8 cellular contexts compared by ENCODE assay signal in the genomic region with DNA sequence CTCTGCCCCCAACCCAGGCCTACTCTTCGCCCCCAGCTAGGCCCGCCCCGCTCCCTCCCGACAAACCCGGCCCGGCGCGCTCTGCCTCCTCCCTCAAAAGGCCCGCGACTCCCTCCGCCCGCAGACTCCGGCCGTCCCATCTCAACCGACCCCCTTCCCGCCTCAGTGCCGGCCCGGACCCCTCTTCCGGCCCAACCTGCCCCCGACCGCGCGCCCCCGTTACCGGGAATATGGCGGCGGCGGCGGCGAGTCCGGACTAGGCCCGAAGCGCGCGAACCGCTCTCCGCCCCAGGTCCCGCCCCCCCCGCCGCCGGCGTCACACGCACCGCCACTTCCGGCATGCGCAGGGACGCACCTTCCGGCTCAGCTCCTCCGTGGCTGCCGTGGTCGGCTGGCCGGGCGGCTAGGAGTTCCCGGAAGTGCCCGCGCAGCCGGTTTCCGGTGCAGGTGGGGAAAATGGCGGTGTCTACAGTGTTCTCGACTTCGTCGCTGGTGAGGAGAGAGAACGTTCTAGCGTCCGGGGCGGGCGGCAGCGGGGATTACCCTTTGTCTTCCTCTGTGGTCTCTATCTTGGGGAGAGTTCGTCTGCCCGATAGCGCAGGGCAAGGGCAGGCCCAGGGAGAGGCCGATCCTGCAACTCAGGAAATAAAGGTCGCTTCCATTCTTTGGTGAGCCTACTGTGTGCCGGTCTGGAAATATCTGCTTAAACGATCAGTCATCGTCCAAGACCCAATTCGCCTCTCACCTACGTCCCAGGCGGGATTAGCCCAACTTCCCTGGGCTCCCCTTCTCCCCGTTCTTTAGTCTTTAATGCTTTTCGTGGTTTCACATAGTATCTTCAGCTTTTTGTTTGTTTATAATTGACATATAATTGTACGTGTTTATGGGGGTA. TPM values are rescaled to one million over a fixed set of nuclear protein-coding genes. Genes with fewer than 3 reads are reported as not detected.
DNase-seq lines count a peak whose midpoint lies in the region; ATAC-seq and TF ChIP-seq lines count a peak whose summit lies in the region.

TSS of gene CPSF7 (minus strand) at position 285 of the 892 bp plus-strand sequence. CDS start 740 bp downstream, outside the sequence.
TSS of gene SDHAF2 (plus strand) at position 434 of the 892 bp plus-strand sequence. CDS start at position 457, 23 bp downstream.

- H3F3A ChIP-seq in SU-DHL-6 (ENCODE audit: insufficient read depth) = peaks cover 11% of the 10 kb centered on the region; the same call in 1 of the 2 replicates

- H2AFZ ChIP-seq in SU-DHL-6 (ENCODE audit: low read depth, low read length, severe bottlenecking) = peak within 1 kb of the TSS; percentile 39

- POLR2A ChIA-PET in activated naive CD8-positive, alpha-beta T cell treated with anti-CD3 and anti-CD28 coated beads, Interleukin-2, amount 10 ng/mL, durations not matched to agents 7 days and 5 days (lab: Charles Lee) = interaction anchor here (0.6 to 3.2 kb wide), 18 partner anchors 12 to 1213 kb away, joined by 3 to 25 read pairs (median 4); partner anchors contain the start of genes CYB561A3, FEN1, TMEM138 and TMEM216

- peak within 1 kb of the TSS; percentile 82 for H3K4me3 ChIP-seq in GM12864 (ENCODE audit: low read depth, low read length)
- peak within 1 kb of the TSS; percentile 75 for H3K4me3 ChIP-seq in SU-DHL-6 (ENCODE audit: insufficient read depth, low read length, poor library complexity, severe bottlenecking)
- H3K4me3 ChIP-seq in thoracic aorta = peak within 1 kb of the TSS; percentile 98

- peak within 1 kb of the TSS; percentile 87 for H3K9ac ChIP-seq in SU-DHL-6 (ENCODE audit: low read length)

- H3K4me2 ChIP-seq in SU-DHL-6 (ENCODE audit: low read depth, low read length, poor library complexity, severe bottlenecking) = peak within 1 kb of the TSS; percentile 99

- no peaks in the 10 kb centered on the region for H3K9me2 ChIP-seq in SU-DHL-6 (replicated peaks; ENCODE audit: insufficient read depth, low read length)

- TF ChIP-seq CTCF in GM12864 (IDR thresholded peaks at IDR 0.05; ENCODE audit: low read depth, low read length, missing control alignments) (no peak), SU-DHL-6 (IDR thresholded peaks at IDR 0.05; ENCODE audit: insufficient read depth, low read length, poor library complexity, severe bottlenecking) (no peak), osteocyte (IDR thresholded peaks at IDR 0.05) (no peak), thoracic aorta (IDR thresholded peaks at IDR 0.05) (no peak)

- H3K4me1 ChIP-seq in thoracic aorta (ENCODE audit: control insufficient read depth in 1 of 2, low read depth in 2 of 2) = peaks cover 12 to 30% of the 10 kb centered on the region in 2 donors

- peaks cover 94% of the 10 kb centered on the region for H3K79me2 ChIP-seq in SU-DHL-6 (ENCODE audit: insufficient read depth, low read length)

- peak; percentile 85 for DNase-seq in GM12864 (ENCODE audit: low read depth)
- DNase-seq in NCI-H1417 (lab: John Stamatoyannopoulos, UW) = peak; percentile 96 to 98 (median 97)
- DNase-seq in activated naive CD8-positive, alpha-beta T cell treated with anti-CD3 and anti-CD28 coated beads, Interleukin-2, amount 10 ng/mL, durations not matched to agents 7 days and 5 days = peak; percentile 99
- DNase-seq in head of caudate nucleus = peak; percentile 89 to 100 (median 98)
- peak; percentile 99 for DNase-seq in osteocyte (ENCODE audit: extremely low spot score, unreplicated experiment)
- peak; percentile 86 for DNase-seq in thoracic aorta (ENCODE audit: low spot score)

- peaks cover 34% of the 10 kb centered on the region for H3K36me3 Mint-ChIP-seq in activated naive CD8-positive, alpha-beta T cell treated with anti-CD3 and anti-CD28 coated beads, Interleukin-2, amount 10 ng/mL, durations not matched to agents 7 days and 5 days
- peaks cover 29% of the 10 kb centered on the region for H3K36me3 Mint-ChIP-seq in osteocyte (ENCODE audit: unreplicated experiment)

- peaks cover 51% of the 10 kb centered on the region for H3K4me1 Mint-ChIP-seq in activated naive CD8-positive, alpha-beta T cell treated with anti-CD3 and anti-CD28 coated beads, Interleukin-2, amount 10 ng/mL, durations not matched to agents 7 days and 5 days
- peaks cover 35% of the 10 kb centered on the region for H3K4me1 Mint-ChIP-seq in osteocyte (ENCODE audit: unreplicated experiment)

- H3K27ac Mint-ChIP-seq in activated naive CD8-positive, alpha-beta T cell treated with anti-CD3 and anti-CD28 coated beads, Interleukin-2, amount 10 ng/mL, durations not matched to agents 7 days and 5 days = peak within 1 kb of the TSS; percentile 100
- peak within 1 kb of the TSS; percentile 98 for H3K27ac Mint-ChIP-seq in osteocyte (ENCODE audit: unreplicated experiment)

- H3K9me3 Mint-ChIP-seq in activated naive CD8-positive, alpha-beta T cell treated with anti-CD3 and anti-CD28 coated beads, Interleukin-2, amount 10 ng/mL, durations not matched to agents 7 days and 5 days = no peaks in the 10 kb centered on the region
- H3K9me3 Mint-ChIP-seq in osteocyte (ENCODE audit: unreplicated experiment) = no peaks in the 10 kb centered on the region

- H3K27ac ChIP-seq in SU-DHL-6 (ENCODE audit: low read depth, low read length) (peak within 1 kb of the TSS; percentile 76), thoracic aorta (peak within 1 kb of the TSS; percentile 97)

- intact Hi-C loops in head of caudate nucleus (cut with DNase I) = no loop called here

- H4K20me1 ChIP-seq in SU-DHL-6 (ENCODE audit: low read depth, low read length) = peaks cover 17% of the 10 kb centered on the region

- peak within 1 kb of the TSS; percentile 99 for H3K4me3 Mint-ChIP-seq in activated naive CD8-positive, alpha-beta T cell treated with anti-CD3 and anti-CD28 coated beads, Interleukin-2, amount 10 ng/mL, durations not matched to agents 7 days and 5 days
- peak within 1 kb of the TSS; percentile 95 for H3K4me3 Mint-ChIP-seq in osteocyte (ENCODE audit: unreplicated experiment)

- H3K9me3 ChIP-seq in SU-DHL-6 (ENCODE audit: insufficient read depth, low read length) (no peaks in the 10 kb centered on the region), thoracic aorta (no peaks in the 10 kb centered on the region)

- no peaks in the 10 kb centered on the region for H3K27me3 ChIP-seq in SU-DHL-6 (ENCODE audit: low read length)
- no peaks in the 10 kb centered on the region for H3K27me3 ChIP-seq in thoracic aorta (replicated peaks; ENCODE audit: insufficient read depth)

- no peaks in the 10 kb centered on the region for H3K27me3 Mint-ChIP-seq in activated naive CD8-positive, alpha-beta T cell treated with anti-CD3 and anti-CD28 coated beads, Interleukin-2, amount 10 ng/mL, durations not matched to agents 7 days and 5 days
- no peaks in the 10 kb centered on the region for H3K27me3 Mint-ChIP-seq in osteocyte (ENCODE audit: unreplicated experiment)

- ATAC-seq in HG02678 (IDR thresholded peaks at IDR 0.05; ENCODE audit: unreplicated experiment) = peak; percentile 91
- ATAC-seq in activated naive CD8-positive, alpha-beta T cell treated with anti-CD3 and anti-CD28 coated beads, Interleukin-2, amount 10 ng/mL, durations not matched to agents 7 days and 5 days (ENCODE audit: low read depth) = peak; percentile 87
- ATAC-seq in thoracic aorta (ENCODE audit: insufficient number of reproducible peaks, low FRiP score, low read depth) = peak; percentile 98

- peaks cover 35% of the 10 kb centered on the region for H3K36me3 ChIP-seq in SU-DHL-6 (ENCODE audit: low read length)
- H3K36me3 ChIP-seq in thoracic aorta = peaks cover 12% of the 10 kb centered on the region

RNA-seq across cellular contexts. Expression of gene CPSF7, which starts in this region (rescaled TPM):
- 100 to 1,000 TPM; 115 to 118 TPM for total RNA-seq in activated naive CD8-positive, alpha-beta T cell treated with anti-CD3 and anti-CD28 coated beads, Interleukin-2, amount 10 ng/mL, durations not matched to agents 7 days and 5 days
- total RNA-seq in osteocyte (80.0 and 82.7 TPM in 2 replicates), thoracic aorta (10 to 100 TPM; 54.3 to 69.7 TPM)

RNA-seq across cellular contexts. Expression of gene SDHAF2, which starts in this region (rescaled TPM):
- total RNA-seq in activated naive CD8-positive, alpha-beta T cell treated with anti-CD3 and anti-CD28 coated beads, Interleukin-2, amount 10 ng/mL, durations not matched to agents 7 days and 5 days = 10 to 100 TPM; 48.5 to 53.1 TPM
- 35.7 and 40.5 TPM in 2 replicates for total RNA-seq in osteocyte
- total RNA-seq in thoracic aorta = 10 to 100 TPM; 43.2 to 52.6 TPM

Comparison
In these comparisons a context has a peak if more than half of its experiments do, and no peak if none do; other contexts are left out.
1. Peak in every context shown above with its lines: DNase-seq, ATAC-seq, H3K4me3 ChIP-seq and H3K27ac ChIP-seq.